Comparison of ENCODE assay signal across 8 cellular contexts in the genomic region with DNA sequence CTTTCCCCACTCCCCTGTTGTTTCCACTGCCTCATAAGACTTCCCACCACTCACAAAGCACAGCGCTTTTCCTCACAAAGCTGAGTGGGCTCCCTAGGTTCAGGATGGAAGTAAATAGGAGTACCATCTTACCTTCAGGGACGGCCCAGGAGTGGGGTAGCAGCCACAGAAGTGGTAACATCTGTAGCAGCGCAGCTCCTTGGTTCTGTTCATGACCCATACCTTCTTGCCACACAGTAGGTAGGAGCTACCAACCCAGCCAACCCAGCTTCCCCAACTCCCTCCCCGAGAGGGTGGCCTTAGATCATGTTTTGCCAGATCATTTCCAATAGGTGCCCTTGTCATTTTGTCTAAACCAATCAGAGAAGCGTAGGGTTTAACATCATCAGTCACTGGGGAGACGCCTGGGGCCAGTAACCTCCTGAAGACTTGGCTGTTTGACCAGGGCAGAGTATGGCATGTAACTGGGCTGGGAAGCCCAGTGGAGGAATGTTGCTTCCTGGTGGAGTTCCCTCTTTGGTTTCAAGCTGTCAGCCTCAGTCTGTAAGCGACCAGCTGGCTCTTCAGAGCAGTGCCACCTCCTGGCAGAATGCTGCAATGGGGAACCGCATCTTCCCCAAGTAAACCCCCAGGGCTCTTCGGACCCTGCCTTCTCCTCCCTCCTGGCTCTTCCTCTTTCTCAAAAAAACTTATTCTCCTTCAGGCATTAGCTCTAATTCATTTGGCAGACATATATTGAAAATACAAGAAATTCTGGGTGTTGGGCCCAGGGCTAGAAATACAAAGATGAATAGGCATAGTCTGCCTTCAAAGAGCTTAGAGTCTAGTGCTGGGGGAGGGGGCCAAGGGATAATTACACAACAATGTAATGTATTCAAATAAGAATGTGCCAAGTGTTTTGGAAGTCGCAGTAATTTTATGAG. TPM values are rescaled to one million over a fixed set of nuclear protein-coding genes. Genes with fewer than 3 reads are reported as not detected.
A peak's percentile ranks its signal among the peaks of the same experiment; 100 is the strongest.
DNase-seq lines count a peak whose midpoint lies in the region; ATAC-seq, FAIRE-seq and TF ChIP-seq lines count a peak whose summit lies in the region.

A gene (minus strand): TSS at position 281 of the 923 bp plus-strand sequence. CDS start 61 bp downstream, at position 220.

- 31 to 49% methylated on average over 9 to 10 of the region's 10 CpGs for WGBS in thyroid gland, 2 donors

- peak in 1 of 2 donors; percentile 71 for TF ChIP-seq POLR2A in thyroid gland (IDR thresholded peaks at IDR 0.05)

- no peaks in the 10 kb centered on the region for H3K79me2 ChIP-seq in fibroblast of lung (ENCODE audit: control insufficient read depth, insufficient read depth, low read length)

- no peaks in the 10 kb centered on the region for H3K27me3 ChIP-seq in fibroblast of lung (ENCODE audit: control insufficient read depth, insufficient read depth, low read length)
- H3K27me3 ChIP-seq in thyroid gland, result no peaks in the 10 kb centered on the region

- H3K27ac ChIP-seq in fibroblast of lung (ENCODE audit: insufficient read depth, low read length), result no peak within 1 kb of the TSS
- H3K27ac ChIP-seq in thyroid gland, result peak within 1 kb of the TSS; percentile 45 to 74 (median 67)

- TF ChIP-seq CTCF in D721Med (IDR thresholded peaks at IDR 0.05; ENCODE audit: insufficient read depth, missing control alignments) (peak; percentile 52), fibroblast of lung (conservative IDR thresholded peaks at IDR 0.05 in 1 of 2, IDR thresholded peaks at IDR 0.05 in 1 of 2; ENCODE audit: low read depth in 1 of 2, low read length in 2 of 2) (peak; percentile 79 to 93), natural killer cell (IDR thresholded peaks at IDR 0.05) (peak; percentile 91), thyroid gland (IDR thresholded peaks at IDR 0.05) (peak; percentile 41 to 83 (median 76))

- H3K9me3 Mint-ChIP-seq in activated T-helper 17 cell treated with anti-CD3 and anti-CD28 coated beads, Interleukin-2, amount 50 U/mL, for 72 hours, result no peaks in the 10 kb centered on the region
- no peaks in the 10 kb centered on the region for H3K9me3 Mint-ChIP-seq in natural killer cell

- intact Hi-C loops in natural killer cell (cut with micrococcal nuclease), result loop anchor here (1.0 to 2.0 kb wide), 3 partner anchors 15 to 68 kb away; a partner anchor contains a TSS
- intact Hi-C loops in thyroid gland (cut with DNase I), result no loop called here

- H3K9ac ChIP-seq in fibroblast of lung (ENCODE audit: insufficient read depth, low read length), result no peak within 1 kb of the TSS

- H3K9me3 ChIP-seq in fibroblast of lung (ENCODE audit: control insufficient read depth, insufficient read depth, low read depth, low read length), result no peaks in the 10 kb centered on the region
- no peaks in the 10 kb centered on the region for H3K9me3 ChIP-seq in thyroid gland

- peak within 1 kb of the TSS; percentile 81 for H2AFZ ChIP-seq in fibroblast of lung (ENCODE audit: low read length)

- H4K20me1 ChIP-seq in fibroblast of lung (ENCODE audit: control insufficient read depth, extremely low read depth, insufficient read depth, low read length), result no peaks in the 10 kb centered on the region

- H3K4me3 ChIP-seq in fibroblast of lung (replicated peaks in 1 of 4; ENCODE audit: control extremely low read depth in 1 of 4, insufficient read depth in 1 of 4, low read depth in 3 of 4, low read length in 4 of 4) (peak within 1 kb of the TSS in 1 of 4 experiments; percentile 33), thyroid gland (replicated peaks in 1 of 3) (no peak within 1 kb of the TSS)

- H3K4me3 Mint-ChIP-seq in activated T-helper 17 cell treated with anti-CD3 and anti-CD28 coated beads, Interleukin-2, amount 50 U/mL, for 72 hours, result peak within 1 kb of the TSS; percentile 77
- H3K4me3 Mint-ChIP-seq in natural killer cell, result peak within 1 kb of the TSS; percentile 85

- H3K4me1 Mint-ChIP-seq in activated T-helper 17 cell treated with anti-CD3 and anti-CD28 coated beads, Interleukin-2, amount 50 U/mL, for 72 hours, result peaks cover 31% of the 10 kb centered on the region
- peaks cover 31 to 32% of the 10 kb centered on the region in 2 donors for H3K4me1 Mint-ChIP-seq in natural killer cell

- no peaks in the 10 kb centered on the region for H3K36me3 Mint-ChIP-seq in activated T-helper 17 cell treated with anti-CD3 and anti-CD28 coated beads, Interleukin-2, amount 50 U/mL, for 72 hours (ENCODE audit: low read depth)
- H3K36me3 Mint-ChIP-seq in natural killer cell, result no peaks in the 10 kb centered on the region

- H3K36me3 ChIP-seq in fibroblast of lung (ENCODE audit: control insufficient read depth, insufficient read depth, low read length), result no peaks in the 10 kb centered on the region
- no peaks in the 10 kb centered on the region for H3K36me3 ChIP-seq in thyroid gland

- no peaks in the 10 kb centered on the region for H3K27me3 Mint-ChIP-seq in activated T-helper 17 cell treated with anti-CD3 and anti-CD28 coated beads, Interleukin-2, amount 50 U/mL, for 72 hours
- H3K27me3 Mint-ChIP-seq in natural killer cell (ENCODE audit: low read depth in 2 of 2), result no peaks in the 10 kb centered on the region

- peak within 1 kb of the TSS; percentile 72 for H3K27ac Mint-ChIP-seq in activated T-helper 17 cell treated with anti-CD3 and anti-CD28 coated beads, Interleukin-2, amount 50 U/mL, for 72 hours
- peak within 1 kb of the TSS; percentile 87 to 92 for H3K27ac Mint-ChIP-seq in natural killer cell

- ATAC-seq in GM19397 (IDR thresholded peaks at IDR 0.05; ENCODE audit: unreplicated experiment) (peak; percentile 85), HG03469 (IDR thresholded peaks at IDR 0.05; ENCODE audit: unreplicated experiment) (peak; percentile 75), natural killer cell (peak; percentile 97 to 99 (median 97))
- peak; percentile 98 for ATAC-seq in activated T-helper 17 cell treated with anti-CD3 and anti-CD28 coated beads, Interleukin-2, amount 50 U/mL, for 72 hours (replicated peaks)

- peak within 1 kb of the TSS; percentile 9 for H3K4me2 ChIP-seq in fibroblast of lung (ENCODE audit: extremely low read depth, insufficient read depth, low read length)

- H3K4me1 ChIP-seq in fibroblast of lung (ENCODE audit: control insufficient read depth, extremely low read depth, insufficient read depth, low read length), result no peaks in the 10 kb centered on the region
- H3K4me1 ChIP-seq in thyroid gland, result peaks cover 3 to 9% of the 10 kb centered on the region in 2 donors

- no peak for FAIRE-seq in D721Med (lab: Jason Lieb, UNC)

- no peak for DNase-seq in D721Med (ENCODE audit: insufficient read length, low spot score)
- peak; percentile 36 for DNase-seq in RKO (ENCODE audit: low spot score)
- DNase-seq in fibroblast of lung (ENCODE audit: low read depth in 2 of 2), result peak; percentile 84 to 97
- DNase-seq in natural killer cell, result peak; percentile 67
- peak; percentile 89 to 91 for DNase-seq in thyroid gland

RNA-seq across cellular contexts. Expression of the gene that starts here (rescaled TPM):
- total RNA-seq in activated T-helper 17 cell treated with anti-CD3 and anti-CD28 coated beads, Interleukin-2, amount 50 U/mL, for 72 hours, result 10 to 100 TPM; 22.4 to 53.8 TPM
- total RNA-seq in fibroblast of lung (9.8 and 12.1 TPM in 2 replicates), natural killer cell (10 to 100 TPM; 39.2 to 57.5 (median 48.1) TPM), thyroid gland (10 to 100 TPM; 10.7 to 41.5 (median 27.3) TPM)
- polyA plus RNA-seq in fibroblast of lung, result 3.7 and 7.1 TPM in 2 replicates
- polyA plus RNA-seq in fibroblast of lung (2012), result 6.0 and 13.7 TPM in 2 replicates
- polyA minus RNA-seq in fibroblast of lung (ENCODE audit: low replicate concordance), result 4.1 and 20.2 TPM in 2 replicates
